ENCODE assay signal across 1 cellular context in the genomic region with DNA sequence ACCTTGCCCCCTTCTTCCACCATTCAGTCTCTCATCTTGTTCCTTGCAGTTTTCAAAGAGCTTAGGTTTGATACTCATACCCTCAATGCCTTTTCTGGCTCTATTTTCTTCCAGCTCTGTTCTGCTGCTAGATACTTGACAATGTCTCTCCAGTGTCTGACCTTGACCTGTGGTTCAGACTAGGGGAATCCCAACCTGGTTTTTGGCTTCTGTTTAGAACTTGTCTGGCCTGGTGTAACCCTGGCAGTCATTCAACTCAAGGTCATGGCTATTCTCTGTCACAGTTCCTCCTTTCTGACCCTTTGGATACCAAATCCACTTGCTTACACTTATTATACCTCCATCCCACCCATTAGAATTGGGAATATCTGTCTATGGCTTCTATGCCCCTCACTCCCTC.
TF ChIP-seq lines count a peak whose summit lies in the region.

No MANE protein-coding gene starts in this region.

TF ChIP-seq in HepG2, 621 proteins besides CTCF, POLR2A, EP300 and RAD21:
- TF ChIP-seq ZNF101 (CRISPR knock-in tag; IDR thresholded peaks at IDR 0.05; ENCODE audit: borderline replicate concordance, low read depth) (no peak), KDM3A (CRISPR knock-in tag; IDR thresholded peaks at IDR 0.05; ENCODE audit: low read depth) (no peak), LBX2 (CRISPR knock-in tag; IDR thresholded peaks at IDR 0.05; ENCODE audit: borderline replicate concordance) (no peak), NFKBIZ (CRISPR knock-in tag; IDR thresholded peaks at IDR 0.05) (no peak), IKZF5 (CRISPR knock-in tag; IDR thresholded peaks at IDR 0.05) (no peak), ZBTB40 (IDR thresholded peaks at IDR 0.05) (no peak), ZBTB40 (CRISPR knock-in tag; IDR thresholded peaks at IDR 0.05) (no peak), ZNF850 (CRISPR knock-in tag; conservative IDR thresholded peaks at IDR 0.05) (no peak), ZNF674 (CRISPR knock-in tag; IDR thresholded peaks at IDR 0.05; ENCODE audit: low read depth) (no peak)
